In the genomic region with DNA sequence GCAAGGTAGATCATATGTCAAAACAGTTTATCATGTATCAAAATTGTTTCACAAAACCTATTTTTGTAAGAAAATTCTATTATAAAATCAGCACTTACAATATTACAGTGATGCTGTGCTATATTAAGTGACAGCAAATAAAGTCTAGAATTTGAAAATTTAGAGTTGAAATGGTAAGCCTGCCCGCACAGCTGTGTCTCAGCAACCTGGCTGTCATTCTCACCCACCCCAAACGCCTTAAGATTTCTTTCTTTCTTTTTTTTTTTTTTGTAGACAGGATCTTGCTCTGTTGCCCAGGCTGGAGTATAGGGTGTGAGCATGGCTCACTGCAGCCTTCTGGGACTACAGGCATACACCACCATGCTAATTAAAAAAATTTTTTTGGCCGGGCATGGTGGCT, we compare ENCODE assay signal across 8 cellular contexts.
"Had no signal": no experiment of that assay in that cellular context is flagged by ENCODE, and none has a peak within 500 bp of the region (broad histone marks: within the 10 kb centered on the region; RNA-seq: fewer than 3 reads in every experiment).

No MANE protein-coding gene starts in this region.

- DNase-seq: GM23248, GOT3, H7, H9, HCEC 1CT, HFFc6 had no signal

- H3K27ac ChIP-seq: GM23248 had no signal

- H3K4me3 Mint-ChIP-seq: GM23338, H9, HFFc6 had no signal

- H3K4me1 ChIP-seq: HAP-1 had no signal

- H3K4me3 ChIP-seq: GM23248, GM23338, HAP-1 had no signal

- H3K9me3 ChIP-seq: HAP-1 had no signal

- H3K9me3 Mint-ChIP-seq: GM23338, H9, HFFc6 had no signal

- H3K36me3 ChIP-seq: HAP-1 had no signal

- H3K27ac Mint-ChIP-seq: GM23338, HFFc6 had no signal
